8 cellular contexts compared by ENCODE assay signal in genomic region chr1:234722267-234722704, GRCh38.
A peak's percentile ranks its signal among the peaks of the same experiment; 100 is the strongest.
DNase-seq lines count a peak whose midpoint lies in the region; ATAC-seq and TF ChIP-seq lines count a peak whose summit lies in the region.

No MANE protein-coding gene starts in this region.

- no peak for TF ChIP-seq CTCF in lung (IDR thresholded peaks at IDR 0.05; ENCODE audit: control extremely low read depth, extremely low read depth)
- TF ChIP-seq CTCF in tibial artery (IDR thresholded peaks at IDR 0.05), result no peak

- ATAC-seq in activated CD8-positive, alpha-beta memory T cell treated with anti-CD3 and anti-CD28 coated beads, Interleukin-2, amount 10 ng/mL, durations not matched to agents 7 days and 5 days, result no peak
- ATAC-seq in lung (ENCODE audit: insufficient read depth, low FRiP score) (no peak), HG03045 (IDR thresholded peaks at IDR 0.05; ENCODE audit: unreplicated experiment) (no peak)

- peak overlapping the region; percentile 71 for H3K27ac ChIP-seq in adipose tissue (ENCODE audit: low read depth, low read length)
- H3K27ac ChIP-seq in lung (ENCODE audit: low read depth in 1 of 2, low read length in 1 of 2), result peak overlapping the region; percentile 97 to 99
- peak overlapping the region; percentile 81 to 87 for H3K27ac ChIP-seq in tibial artery

- no peaks in the 10 kb centered on the region for H3K36me3 Mint-ChIP-seq in activated CD8-positive, alpha-beta memory T cell treated with anti-CD3 and anti-CD28 coated beads, Interleukin-2, amount 10 ng/mL, durations not matched to agents 7 days and 5 days

- peak overlapping the region; percentile 25 for H3K27ac Mint-ChIP-seq in activated CD8-positive, alpha-beta memory T cell treated with anti-CD3 and anti-CD28 coated beads, Interleukin-2, amount 10 ng/mL, durations not matched to agents 7 days and 5 days

- CTCF ChIA-PET in activated CD8-positive, alpha-beta memory T cell treated with anti-CD3 and anti-CD28 coated beads, Interleukin-2, amount 10 ng/mL, durations not matched to agents 7 days and 5 days (lab: Charles Lee), result interaction anchor here (0.9 to 1.4 kb wide), 2 partner anchors 23 to 125 kb away, joined by 3 read pairs; no protein-coding TSS in a partner anchor

- no peaks in the 10 kb centered on the region for H3K27me3 Mint-ChIP-seq in activated CD8-positive, alpha-beta memory T cell treated with anti-CD3 and anti-CD28 coated beads, Interleukin-2, amount 10 ng/mL, durations not matched to agents 7 days and 5 days

- H3K4me3 ChIP-seq in lung, result no peak overlapping the region
- peak overlapping the region in 1 of 2 donors; percentile 16 for H3K4me3 ChIP-seq in tibial artery

- no peak overlapping the region for H3K4me3 Mint-ChIP-seq in activated CD8-positive, alpha-beta memory T cell treated with anti-CD3 and anti-CD28 coated beads, Interleukin-2, amount 10 ng/mL, durations not matched to agents 7 days and 5 days

- H3K9me3 ChIP-seq in lung (ENCODE audit: control insufficient read depth in 2 of 2, insufficient read depth in 1 of 2, low read length in 1 of 2), result no peaks in the 10 kb centered on the region
- H3K9me3 ChIP-seq in tibial artery, result no peaks in the 10 kb centered on the region

- no peaks in the 10 kb centered on the region for H3K27me3 ChIP-seq in lung (ENCODE audit: control insufficient read depth, insufficient read depth)
- no peaks in the 10 kb centered on the region for H3K27me3 ChIP-seq in tibial artery

- 9 to 63% (median 15%) methylated on average over 9 of the region's 9 CpGs for WGBS in adipose tissue, 3 donors
- 24 to 34% methylated on average over 9 of the region's 9 CpGs for WGBS in lung, 2 donors

- DNase-seq in activated CD8-positive, alpha-beta memory T cell treated with anti-CD3 and anti-CD28 coated beads, Interleukin-2, amount 10 ng/mL, durations not matched to agents 7 days and 5 days, result no peak
- DNase-seq in activated CD8-positive, alpha-beta memory T cell treated with anti-CD3 and anti-CD28 coated beads, Interleukin-2, amount 50 U/mL, for 48 hours, result no peak
- DNase-seq in lung (ENCODE audit: low spot score), result no peak
- DNase-seq in tibial artery, result peak in 1 of 2 donors; percentile 58
- no peak for DNase-seq in SIG-M5 (lab: John Stamatoyannopoulos, UW)
- DNase-seq in NCI-H2081 (lab: John Stamatoyannopoulos, UW), result no peak

- H3K36me3 ChIP-seq in lung (ENCODE audit: control insufficient read depth in 2 of 2, insufficient read depth in 2 of 2, low read length in 2 of 2) (no peaks in the 10 kb centered on the region), tibial artery (no peaks in the 10 kb centered on the region)

- H3K4me1 Mint-ChIP-seq in activated CD8-positive, alpha-beta memory T cell treated with anti-CD3 and anti-CD28 coated beads, Interleukin-2, amount 10 ng/mL, durations not matched to agents 7 days and 5 days, result peaks cover 52% of the 10 kb centered on the region

- no peaks in the 10 kb centered on the region for H3K9me3 Mint-ChIP-seq in activated CD8-positive, alpha-beta memory T cell treated with anti-CD3 and anti-CD28 coated beads, Interleukin-2, amount 10 ng/mL, durations not matched to agents 7 days and 5 days (ENCODE audit: low read depth)

- H3K4me1 ChIP-seq in lung (ENCODE audit: control insufficient read depth in 2 of 2, insufficient read depth in 2 of 2, low read length in 2 of 2), result peaks cover 40 to 52% of the 10 kb centered on the region in 2 donors
- H3K4me1 ChIP-seq in tibial artery, result peaks cover 0 to 95% (median 84%) of the 10 kb centered on the region in 4 donors

- intact Hi-C loops in tibial artery (cut with DNase I; ENCODE audit: low total_unique reads), result loop anchor here (5.0 kb wide), 4 partner anchors 110 to 275 kb away; partner anchors contain the start of gene IRF2BP2
